ENCODE assay signal across 13 cellular contexts in the genomic region with DNA sequence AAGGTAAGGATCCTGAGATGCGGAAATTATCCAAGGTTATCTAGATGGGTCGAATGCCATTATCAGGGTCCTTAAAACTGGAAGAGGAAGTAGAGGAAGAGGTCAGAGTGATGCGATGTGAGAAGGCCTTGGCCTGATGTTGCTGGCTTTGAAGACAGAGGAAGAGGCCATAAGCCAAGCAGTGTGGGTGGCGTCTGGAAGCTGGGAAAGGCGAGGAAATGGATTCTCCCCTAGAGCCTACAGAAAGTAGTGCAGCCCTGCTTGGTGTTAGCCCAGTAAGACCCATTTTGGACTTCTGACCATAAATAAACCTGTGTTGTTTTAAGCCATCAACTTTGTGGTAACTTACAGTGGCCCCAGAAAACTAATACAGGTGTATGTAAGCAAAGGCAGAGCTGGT. TPM values are rescaled to one million over a fixed set of nuclear protein-coding genes. Genes with fewer than 3 reads are reported as not detected.
DNase-seq lines count a peak whose midpoint lies in the region; ATAC-seq, FAIRE-seq and TF ChIP-seq lines count a peak whose summit lies in the region.
"Had no signal": no experiment of that assay in that cellular context is flagged by ENCODE, and none has a peak within 500 bp of the region (broad histone marks: within the 10 kb centered on the region; RNA-seq: fewer than 3 reads in every experiment).

No MANE protein-coding gene starts in this region.

- in situ Hi-C loops in GM23248 (cut with MboI), result no loop called here

- no peaks in the 10 kb centered on the region for H3K9me2 ChIP-seq in GM23248 (ENCODE audit: insufficient read depth)

- peaks cover 16% of the 10 kb centered on the region; the same call in 1 of the 2 replicates for H3K4me1 ChIP-seq in GM23248 (ENCODE audit: insufficient read depth)
- peaks cover 15% of the 10 kb centered on the region for H3K4me1 ChIP-seq in astrocyte (ENCODE audit: insufficient read depth, low read length)

- no peak for DNase-seq in CD4-positive, alpha-beta T cell
- peak; percentile 56 for DNase-seq in GM23248
- DNase-seq in astrocyte (ENCODE audit: low read depth), result no peak
- DNase-seq in mesothelial cell of epicardium (ENCODE audit: low spot score in 2 of 2, unreplicated experiment in 2 of 2), result no peak
- DNase-seq in iPS-NIHi7 (ENCODE audit: extremely low spot score), result no peak
- DNase-seq in superior temporal gyrus (ENCODE audit: extremely low spot score), result no peak
- DNase-seq: activated gamma-delta T cell, midbrain, NCI-H1694 treated with DMSO at 0.1 percent for 48 hours, small intestine had no signal

- peaks cover 9% of the 10 kb centered on the region for H3K27me3 Mint-ChIP-seq in CD4-positive, alpha-beta T cell
- H3K27me3 Mint-ChIP-seq in astrocyte (ENCODE audit: low read depth, unreplicated experiment), result peaks cover 4% of the 10 kb centered on the region
- H3K27me3 Mint-ChIP-seq in mesothelial cell of epicardium (ENCODE audit: low read depth), result no peaks in the 10 kb centered on the region

- H3K36me3 Mint-ChIP-seq in CD4-positive, alpha-beta T cell (ENCODE audit: low read depth), result peaks cover 12% of the 10 kb centered on the region
- peaks cover 32% of the 10 kb centered on the region for H3K36me3 Mint-ChIP-seq in astrocyte (ENCODE audit: low read depth, unreplicated experiment)
- H3K36me3 Mint-ChIP-seq in mesothelial cell of epicardium, result peaks cover 28% of the 10 kb centered on the region

- ATAC-seq in CD4-positive, alpha-beta T cell (ENCODE audit: poor library complexity), result no peak
- no peak for ATAC-seq in HG03520 (IDR thresholded peaks at IDR 0.05; ENCODE audit: unreplicated experiment)

- H3K4me1 Mint-ChIP-seq in CD4-positive, alpha-beta T cell (ENCODE audit: low read depth), result peaks cover 34% of the 10 kb centered on the region
- H3K4me1 Mint-ChIP-seq in astrocyte (ENCODE audit: low read depth, unreplicated experiment) (peaks cover 4% of the 10 kb centered on the region), mesothelial cell of epicardium (peaks cover 18% of the 10 kb centered on the region)

- H2AFZ ChIP-seq in GM23248 (no peak overlapping the region), astrocyte (ENCODE audit: low read depth, low read length) (no peak overlapping the region)

- intact Hi-C loops in CD4-positive, alpha-beta T cell (cut with DNase I, micrococcal nuclease), result loop anchor here in 1 of 2 experiments (5.0 kb wide), 1 partner anchor 181 kb away; a partner anchor contains a TSS

- H3K9me3 Mint-ChIP-seq in CD4-positive, alpha-beta T cell, result no peaks in the 10 kb centered on the region
- H3K9me3 Mint-ChIP-seq in astrocyte (ENCODE audit: unreplicated experiment) (no peaks in the 10 kb centered on the region), mesothelial cell of epicardium (no peaks in the 10 kb centered on the region)

- FAIRE-seq in astrocyte (lab: Jason Lieb, UNC), result no peak
- FAIRE-seq: small intestine, TTC549 had no signal

- H3K4me2 ChIP-seq in GM23248 (ENCODE audit: unreplicated experiment) (peak overlapping the region; percentile 11), astrocyte (ENCODE audit: low read length) (peak overlapping the region; percentile 95)

- TF ChIP-seq CTCF in CD4-positive, alpha-beta T cell (IDR thresholded peaks at IDR 0.05), result no peak
- peak; percentile 22 for TF ChIP-seq CTCF in astrocyte (IDR thresholded peaks at IDR 0.05; ENCODE audit: insufficient read depth, low read depth, low read length)
- no peak for TF ChIP-seq CTCF in mesothelial cell of epicardium (IDR thresholded peaks at IDR 0.05; ENCODE audit: unreplicated experiment)

- H3K9ac ChIP-seq in GM23248, result no peak overlapping the region
- H3K9ac ChIP-seq in astrocyte (ENCODE audit: low read length), result no peak overlapping the region

- H3K4me3 Mint-ChIP-seq in CD4-positive, alpha-beta T cell, result peak overlapping the region; percentile 84
- H3K4me3 Mint-ChIP-seq in astrocyte (ENCODE audit: unreplicated experiment), result no peak overlapping the region
- peak overlapping the region; percentile 20 for H3K4me3 Mint-ChIP-seq in mesothelial cell of epicardium

- POLR2A ChIA-PET in CD4-positive, alpha-beta T cell (lab: Charles Lee), result no interaction called here

- WGBS in GM23248 (ENCODE audit: low coverage in 1 of 2, low lambda C conversion rate in 2 of 2, missing lambda C conversion rate in 2 of 2), 2 experiments, result 68 to 73% methylated on average over 5 of the region's 5 CpGs

- CTCF ChIA-PET in CD4-positive, alpha-beta T cell (lab: Charles Lee), result no interaction called here

- H3K4me3 ChIP-seq in GM23248 (peak overlapping the region; percentile 85), astrocyte (ENCODE audit: insufficient read depth, low read depth, low read length) (no peak overlapping the region)

- H3K36me3 ChIP-seq in GM23248 (ENCODE audit: low read depth) (peaks cover 12% of the 10 kb centered on the region; the same call in 1 of the 2 replicates), astrocyte (ENCODE audit: insufficient read depth, low read length) (peaks cover 23% of the 10 kb centered on the region)

- H3K9me3 ChIP-seq in CD4-positive, alpha-beta T cell (ENCODE audit: control insufficient read depth, low read length), result no peaks in the 10 kb centered on the region
- H3K9me3 ChIP-seq in GM23248 (ENCODE audit: low read depth), result no peaks in the 10 kb centered on the region
- no peaks in the 10 kb centered on the region for H3K9me3 ChIP-seq in astrocyte (ENCODE audit: insufficient read depth, low read depth, low read length)

- H3F3A ChIP-seq in GM23248 (ENCODE audit: insufficient read depth), result peaks cover 14% of the 10 kb centered on the region

- no peaks in the 10 kb centered on the region for H3K27me3 ChIP-seq in CD4-positive, alpha-beta T cell (ENCODE audit: control insufficient read depth, insufficient read depth, low read length)
- no peaks in the 10 kb centered on the region for H3K27me3 ChIP-seq in GM23248 (replicated peaks; ENCODE audit: insufficient read depth)
- H3K27me3 ChIP-seq in astrocyte (ENCODE audit: insufficient read depth, low read length), result no peaks in the 10 kb centered on the region

- H4K20me1 ChIP-seq in GM23248 (ENCODE audit: insufficient read depth), result 0 out of 2 replicates have a peak, but pooled peaks cover 6% of the 10 kb centered on the region
- peaks cover 64% of the 10 kb centered on the region for H4K20me1 ChIP-seq in astrocyte (ENCODE audit: insufficient read depth, low read length)

- peaks cover 41% of the 10 kb centered on the region for H3K79me2 ChIP-seq in GM23248 (ENCODE audit: insufficient read depth)
- peaks cover 63% of the 10 kb centered on the region for H3K79me2 ChIP-seq in astrocyte (ENCODE audit: insufficient read depth, low read length)

- H3K27ac ChIP-seq in CD4-positive, alpha-beta T cell (ENCODE audit: low read depth, low read length), result no peak overlapping the region
- H3K27ac ChIP-seq in GM23248 (no peak overlapping the region), astrocyte (ENCODE audit: low read depth, low read length) (no peak overlapping the region)

- no peak overlapping the region for H3K27ac Mint-ChIP-seq in CD4-positive, alpha-beta T cell
- H3K27ac Mint-ChIP-seq in astrocyte (ENCODE audit: unreplicated experiment) (no peak overlapping the region), mesothelial cell of epicardium (peak overlapping the region; percentile 1)

RNA-seq across cellular contexts. Expression of a gene that starts 2.0 kb away (rescaled TPM):
- 1 to 10 TPM; 1.2 to 1.4 TPM for total RNA-seq in CD4-positive, alpha-beta T cell
- 83.3 and 94.1 TPM in 2 replicates for total RNA-seq in GM23248 (2014; rRNA removed; shearing (Covaris generic))
- polyA plus RNA-seq in GM23248 (2016; fragmentation: Nextera tagmentation; extraction: Ambion mirVana), result 57.8 and 58.6 TPM in 2 replicates
- total RNA-seq in astrocyte, result 15.9 and 17.7 TPM in 2 replicates
- 13.3 to 13.6 TPM (median 13.5 TPM) in 3 replicates for total RNA-seq in mesothelial cell of epicardium

RNA-seq across cellular contexts. Expression of a gene that starts 24.6 kb away (rescaled TPM):
- not detected for total RNA-seq in CD4-positive, alpha-beta T cell
- not detected in 2 replicates for total RNA-seq in GM23248 (2014; rRNA removed; shearing (Covaris generic))
- not detected in 2 replicates for polyA plus RNA-seq in GM23248 (2016; fragmentation: Nextera tagmentation; extraction: Ambion mirVana)
- total RNA-seq in astrocyte, result not detected in 2 replicates
- not detected in 3 replicates for total RNA-seq in mesothelial cell of epicardium
- total RNA-seq: dermis microvascular lymphatic vessel endothelial cell had no signal
- polyA plus RNA-seq: small intestine had no signal

RNA-seq across cellular contexts. Expression of a gene that starts 40.8 kb away (rescaled TPM):
- total RNA-seq in CD4-positive, alpha-beta T cell, result not detected
- not detected in 2 replicates for total RNA-seq in GM23248 (2014; rRNA removed; shearing (Covaris generic))
- not detected in 2 replicates for polyA plus RNA-seq in GM23248 (2016; fragmentation: Nextera tagmentation; extraction: Ambion mirVana)
- total RNA-seq in astrocyte, result not detected in 2 replicates
- 0.74 to 0.90 TPM (median 0.75 TPM) in 3 replicates for total RNA-seq in mesothelial cell of epicardium
